In the genomic region with DNA sequence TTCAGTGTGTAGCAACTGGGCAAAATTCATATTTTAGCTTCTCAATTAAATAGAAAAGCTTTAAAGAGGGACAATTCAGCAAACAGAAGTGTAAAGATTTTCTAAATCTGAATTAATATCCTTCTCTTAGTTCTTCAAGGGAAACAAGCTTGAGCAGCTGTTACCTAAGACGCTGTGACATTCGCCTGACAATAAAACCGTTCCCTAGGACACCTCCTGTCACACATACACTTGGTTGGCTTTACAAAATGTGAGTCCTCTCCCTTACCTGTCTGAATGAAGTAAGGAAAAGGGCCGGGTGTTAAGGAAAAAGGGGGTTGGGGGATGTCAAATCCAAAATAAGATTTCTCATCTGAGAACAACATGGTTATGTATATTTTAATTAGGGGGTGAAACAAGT, we compare ENCODE assay signal across 8 cellular contexts. TPM values are rescaled to one million over a fixed set of nuclear protein-coding genes. Genes with fewer than 3 reads are reported as not detected.
A peak's percentile ranks its signal among the peaks of the same experiment; 100 is the strongest.
DNase-seq lines count a peak whose midpoint lies in the region; ATAC-seq and TF ChIP-seq lines count a peak whose summit lies in the region.

No MANE protein-coding gene starts in this region.

- peaks cover 9% of the 10 kb centered on the region for H3K36me3 Mint-ChIP-seq in T-helper 1 cell treated with Interleukin-12 subunit alpha and Interleukin-12 subunit beta and Interleukin-4 antibody, amounts not matched to agents 30 μg/mL and 1 μg/mL, for 36 hours (ENCODE audit: low read depth)
- no peaks in the 10 kb centered on the region for H3K36me3 Mint-ChIP-seq in stimulated activated memory B cell treated with anti-CD40 and anti-IgM and Interleukin-4, amounts not matched to agents 10 μg/mL and 1 μg/mL and 100 μg/mL, for 72 hours

- H3K9me2 ChIP-seq in hepatocyte (replicated peaks; ENCODE audit: insufficient read depth) = no peaks in the 10 kb centered on the region

- intact Hi-C loops in Panc1 (cut with micrococcal nuclease; ENCODE audit: unreplicated experiment) = loop anchor here (10.0 kb wide), 1 partner anchor 73 kb away; no protein-coding TSS in a partner anchor

- H3K4me3 Mint-ChIP-seq in T-helper 1 cell treated with Interleukin-12 subunit alpha and Interleukin-12 subunit beta and Interleukin-4 antibody, amounts not matched to agents 30 μg/mL and 1 μg/mL, for 36 hours = peak overlapping the region; percentile 93
- peak overlapping the region; percentile 93 for H3K4me3 Mint-ChIP-seq in stimulated activated memory B cell treated with anti-CD40 and anti-IgM and Interleukin-4, amounts not matched to agents 10 μg/mL and 1 μg/mL and 100 μg/mL, for 72 hours

- TF ChIP-seq CTCF in Panc1 (IDR thresholded peaks at IDR 0.05) (no peak), hepatocyte (IDR thresholded peaks at IDR 0.05; ENCODE audit: poor library complexity) (no peak)

- H3K4me1 Mint-ChIP-seq in T-helper 1 cell treated with Interleukin-12 subunit alpha and Interleukin-12 subunit beta and Interleukin-4 antibody, amounts not matched to agents 30 μg/mL and 1 μg/mL, for 36 hours (ENCODE audit: low read depth) = peaks cover 59% of the 10 kb centered on the region
- H3K4me1 Mint-ChIP-seq in stimulated activated memory B cell treated with anti-CD40 and anti-IgM and Interleukin-4, amounts not matched to agents 10 μg/mL and 1 μg/mL and 100 μg/mL, for 72 hours = peaks cover 82% of the 10 kb centered on the region

- H3K9me3 ChIP-seq in Panc1 (ENCODE audit: control insufficient read depth, insufficient read depth, low read depth, low read length) = no peaks in the 10 kb centered on the region
- H3K9me3 ChIP-seq in hepatocyte (ENCODE audit: low read depth) = no peaks in the 10 kb centered on the region

- POLR2A ChIA-PET in Panc1 (lab: Charles Lee) = no interaction called here

- no peak for ATAC-seq in Panc1
- no peak for ATAC-seq in stimulated activated memory B cell treated with anti-CD40 and anti-IgM and Interleukin-4, amounts not matched to agents 10 μg/mL and 1 μg/mL and 100 μg/mL, for 72 hours

- no peaks in the 10 kb centered on the region for H3K9me3 Mint-ChIP-seq in T-helper 1 cell treated with Interleukin-12 subunit alpha and Interleukin-12 subunit beta and Interleukin-4 antibody, amounts not matched to agents 30 μg/mL and 1 μg/mL, for 36 hours
- no peaks in the 10 kb centered on the region for H3K9me3 Mint-ChIP-seq in stimulated activated memory B cell treated with anti-CD40 and anti-IgM and Interleukin-4, amounts not matched to agents 10 μg/mL and 1 μg/mL and 100 μg/mL, for 72 hours

- CTCF ChIA-PET in Panc1 (lab: Charles Lee) = interaction anchor here (0.6 to 2.1 kb wide), 2 partner anchors 8 to 11 kb away, joined by 3 to 6 read pairs; no protein-coding TSS in a partner anchor

- H4K20me1 ChIP-seq in hepatocyte (ENCODE audit: insufficient read depth, poor library complexity, severe bottlenecking) = peaks cover 18% of the 10 kb centered on the region

- H3K27me3 Mint-ChIP-seq in T-helper 1 cell treated with Interleukin-12 subunit alpha and Interleukin-12 subunit beta and Interleukin-4 antibody, amounts not matched to agents 30 μg/mL and 1 μg/mL, for 36 hours (ENCODE audit: low read depth) = no peaks in the 10 kb centered on the region
- H3K27me3 Mint-ChIP-seq in stimulated activated memory B cell treated with anti-CD40 and anti-IgM and Interleukin-4, amounts not matched to agents 10 μg/mL and 1 μg/mL and 100 μg/mL, for 72 hours = no peaks in the 10 kb centered on the region

- H3K36me3 ChIP-seq in Panc1 (ENCODE audit: control insufficient read depth, insufficient read depth, low read length) = peaks cover 4% of the 10 kb centered on the region; the same call in 1 of the 2 replicates
- no peaks in the 10 kb centered on the region for H3K36me3 ChIP-seq in hepatocyte (replicated peaks; ENCODE audit: insufficient read depth, low read depth)

- H3K27ac ChIP-seq in Panc1 (ENCODE audit: low read length) (peak overlapping the region; percentile 94), hepatocyte (peak overlapping the region; percentile 100)

- H3K4me2 ChIP-seq in hepatocyte = peak overlapping the region; percentile 79

- no TSS peak for BruUV-seq in Panc1 (replicated peaks; lab: Mats Ljungman, UMichigan)

- H3K4me3 ChIP-seq in Panc1 (ENCODE audit: low read depth in 2 of 2, low read length in 2 of 2) (peak overlapping the region; percentile 31 to 80), hepatocyte (peak overlapping the region; percentile 87)

- H2AFZ ChIP-seq in hepatocyte = no peak overlapping the region

- peak overlapping the region; percentile 31 for H3K27ac Mint-ChIP-seq in T-helper 1 cell treated with Interleukin-12 subunit alpha and Interleukin-12 subunit beta and Interleukin-4 antibody, amounts not matched to agents 30 μg/mL and 1 μg/mL, for 36 hours
- peak overlapping the region; percentile 92 for H3K27ac Mint-ChIP-seq in stimulated activated memory B cell treated with anti-CD40 and anti-IgM and Interleukin-4, amounts not matched to agents 10 μg/mL and 1 μg/mL and 100 μg/mL, for 72 hours

- 25% methylated on average over 4 of the region's 4 CpGs for WGBS in hepatocyte (ENCODE audit: low lambda C conversion rate, missing lambda C conversion rate)

- in situ Hi-C loops in Panc1 (cut with HindIII; ENCODE audit: low pct_unique_long_range_greater_than_20kb, low sequenced_read_pairs) = no loop called here

- H3K4me1 ChIP-seq in Panc1 (ENCODE audit: control insufficient read depth, insufficient read depth, low read length) (peaks cover 68% of the 10 kb centered on the region), hepatocyte (ENCODE audit: insufficient read depth) (peaks cover 56% of the 10 kb centered on the region)

- DNase-seq in T-helper 1 cell (no peak), Panc1 (ENCODE audit: low read depth, low spot score) (no peak), hepatocyte (ENCODE audit: low spot score) (peak; percentile 29), NCI-H146 (lab: John Stamatoyannopoulos, UW) (no peak), NCI-H2107 treated with DMSO at 0.1 percent for 48 hours (lab: John Stamatoyannopoulos, UW; ENCODE audit: unreplicated experiment) (no peak)
- no peak for DNase-seq in activated effector memory CD4-positive, alpha-beta T cell treated with anti-CD3 and anti-CD28 coated beads, Interleukin-2, amount 50 U/mL, for 16 hours

- H3K79me2 ChIP-seq in hepatocyte = peaks cover 63% of the 10 kb centered on the region

- H3K27me3 ChIP-seq in Panc1 (ENCODE audit: control insufficient read depth, insufficient read depth, low read length) (no peaks in the 10 kb centered on the region), hepatocyte (no peaks in the 10 kb centered on the region)

RNA-seq across cellular contexts. Expression of gene SERTAD2, which starts 2.1 kb away (rescaled TPM):
- total RNA-seq in Panc1 (2021; ENCODE audit: unreplicated experiment) (24.3 TPM), hepatocyte (23.4 and 23.8 TPM in 2 replicates)
- 16.4 TPM for polyA plus RNA-seq in Panc1 (2012; ENCODE audit: insufficient read length)
- polyA plus RNA-seq in hepatocyte = 13.8 and 15.0 TPM in 2 replicates
